In the genomic region with DNA sequence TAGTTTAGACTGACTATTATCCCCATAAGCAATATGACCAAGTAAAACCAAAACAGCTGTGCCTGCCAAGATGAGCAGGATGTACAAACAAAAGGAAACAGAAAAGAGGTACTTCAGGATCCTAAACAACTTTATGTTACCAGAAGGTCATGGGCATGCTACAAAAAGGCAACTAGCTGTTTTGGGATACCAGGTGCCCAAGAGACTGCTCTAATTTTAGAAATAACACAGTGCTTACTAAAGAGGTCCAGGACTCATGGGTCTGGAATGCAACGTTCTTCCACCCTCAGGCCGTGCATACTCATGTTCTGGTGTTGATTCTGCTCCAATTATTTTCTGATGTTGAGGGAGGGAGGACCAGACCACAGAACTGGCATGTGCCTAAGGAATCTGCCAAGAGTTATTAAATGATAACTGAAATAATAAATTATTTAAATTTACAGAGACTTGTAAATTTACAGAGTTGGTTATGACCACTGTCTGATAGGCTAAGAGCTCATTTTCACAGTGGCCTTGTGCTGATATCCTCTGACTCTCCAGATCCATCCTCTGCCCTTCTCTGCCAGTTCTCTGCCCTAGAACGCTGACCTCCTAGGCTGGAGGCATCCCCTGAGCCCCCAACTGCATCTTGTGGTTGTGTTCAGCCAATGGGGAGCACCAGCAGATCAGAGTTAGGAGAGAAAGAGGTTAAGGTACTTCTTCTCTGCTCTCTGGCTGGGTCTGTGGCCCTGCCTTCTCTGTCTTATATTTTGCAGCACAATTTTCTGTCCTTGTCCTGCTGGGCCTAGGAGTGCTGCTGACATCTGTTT, we compare ENCODE assay signal across 10 cellular contexts. TPM values are rescaled to one million over a fixed set of nuclear protein-coding genes. Genes with fewer than 3 reads are reported as not detected.
A peak's percentile ranks its signal among the peaks of the same experiment; 100 is the strongest.
DNase-seq lines count a peak whose midpoint lies in the region; ATAC-seq and TF ChIP-seq lines count a peak whose summit lies in the region.
"Had no signal": no experiment of that assay in that cellular context is flagged by ENCODE, and none has a peak within 500 bp of the region (broad histone marks: within the 10 kb centered on the region; RNA-seq: fewer than 3 reads in every experiment).

No MANE protein-coding gene starts in this region.

- peak overlapping the region; percentile 70 for H3K4me2 ChIP-seq in HCT116 (ENCODE audit: low read length)

- H3K27me3 ChIP-seq in HCT116 (ENCODE audit: insufficient read depth, low read length) (no peaks in the 10 kb centered on the region), spleen (replicated peaks in 1 of 7) (no peaks in the 10 kb centered on the region)

- H4K20me1 ChIP-seq in HCT116 (ENCODE audit: insufficient read depth) = no peaks in the 10 kb centered on the region

- no peak overlapping the region for H2AFZ ChIP-seq in HCT116 (ENCODE audit: low read depth, low read length, poor library complexity, severe bottlenecking)

- peaks cover 12 to 30% of the 10 kb centered on the region in 2 experiments for H3K4me1 ChIP-seq in HCT116 (ENCODE audit: control insufficient read depth in 1 of 2, insufficient read depth in 2 of 2, low read length in 2 of 2)
- peaks cover 0 to 26% (median 5%) of the 10 kb centered on the region in 6 donors for H3K4me1 ChIP-seq in spleen

- intact Hi-C loops in HCT116 (cut with micrococcal nuclease) = no loop called here
- intact Hi-C loops in left cardiac atrium (cut with DNase I) = loop anchor here in 1 of 2 donors (5.0 kb wide), 1 partner anchor 78 kb away; no protein-coding TSS in a partner anchor
- intact Hi-C loops in spleen (cut with DNase I; ENCODE audit: low total_unique reads) = loop anchor here (5.0 to 10.0 kb wide), 3 partner anchors 188 to 701 kb away; partner anchors contain the start of gene CCN1

- BruUV-seq in HCT116 (replicated peaks; lab: Mats Ljungman, UMichigan) = no TSS peak

- POLR2A ChIA-PET in HCT116 (lab: Charles Lee) = no interaction called here

- no peaks in the 10 kb centered on the region for H3K79me2 ChIP-seq in HCT116 (ENCODE audit: insufficient read depth, low read length)

- DNase-seq in HCT116 (ENCODE audit: low read depth, low spot score) (no peak), left cardiac atrium (no peak), spleen (no peak), GM19238 (ENCODE audit: insufficient read length, low spot score) (no peak), T-helper 9 cell (no peak), 8988T (no peak)
- DNase-seq: WERI-Rb-1 had no signal

- CTCF ChIA-PET in HCT116 (lab: Charles Lee) = interaction anchor here (0.8 kb wide), 1 partner anchor 17 kb away, joined by 3 read pairs; no protein-coding TSS in a partner anchor

- TF ChIP-seq RAD21 in HCT116 (IDR thresholded peaks at IDR 0.05; ENCODE audit: low read depth) = no peak

- no peaks in the 10 kb centered on the region for H3K36me3 ChIP-seq in HCT116 (ENCODE audit: control insufficient read depth in 1 of 2, insufficient read depth in 2 of 2, low read length in 2 of 2)
- no peaks in the 10 kb centered on the region for H3K36me3 ChIP-seq in spleen
- H3K36me3 ChIP-seq: WERI-Rb-1 had no signal

- H3K27ac ChIP-seq in HCT116 (ENCODE audit: low read depth, low read length) (no peak overlapping the region), VCaP (peak overlapping the region; percentile 79), spleen (peak overlapping the region in 7 of 8 donors; percentile 8 to 70 (median 37))
- H3K27ac ChIP-seq: WERI-Rb-1 had no signal

- H3K4me3 ChIP-seq in HCT116 (replicated peaks in 1 of 2; ENCODE audit: low read depth in 1 of 2, low read length in 2 of 2) (peak overlapping the region in 1 of 2 experiments; percentile 19; a peak in 1 of 4 replicates), spleen (no peak overlapping the region)
- H3K4me3 ChIP-seq: GM12878 had no signal

- no peaks in the 10 kb centered on the region for H3K9me2 ChIP-seq in HCT116 (ENCODE audit: insufficient read depth)

- H3K9me3 ChIP-seq in HCT116 (ENCODE audit: control insufficient read depth in 1 of 2, insufficient read depth in 1 of 2, low read depth in 1 of 2, low read length in 2 of 2) = no peaks in the 10 kb centered on the region
- no peaks in the 10 kb centered on the region for H3K9me3 ChIP-seq in spleen

- 49 to 59% (median 57%) methylated on average over 3 of the region's 3 CpGs for WGBS in spleen, 5 donors

- RAD21 ChIA-PET in HCT116 (lab: Charles Lee; ENCODE audit: low non-redundant PET in 1 of 2, low total read pairs in 2 of 2, uncharacterized antibody in 2 of 2, unreplicated experiment in 2 of 2) = no interaction called here

- TF ChIP-seq CTCF in HCT116 (IDR thresholded peaks at IDR 0.05 in 2 of 3, conservative IDR thresholded peaks at IDR 0.05 in 1 of 3; ENCODE audit: borderline replicate concordance in 1 of 3, insufficient read depth in 1 of 3, low read depth in 2 of 3, low read length in 2 of 3) = no peak
- TF ChIP-seq CTCF in VCaP (conservative IDR thresholded peaks at IDR 0.05) = no peak
- TF ChIP-seq CTCF in spleen (IDR thresholded peaks at IDR 0.05 in 8 of 11, conservative IDR thresholded peaks at IDR 0.05 in 3 of 11) = no peak

- ATAC-seq in HCT116 (peak; percentile 93), left cardiac atrium (peak; percentile 85 to 96), HG03135 (IDR thresholded peaks at IDR 0.05; ENCODE audit: unreplicated experiment) (no peak)
- ATAC-seq: GM12878 had no signal

- peak overlapping the region; percentile 41 for H3K9ac ChIP-seq in HCT116 (ENCODE audit: low read length)

- no peak for TF ChIP-seq POLR2A in HCT116 (IDR thresholded peaks at IDR 0.05; ENCODE audit: borderline replicate concordance, extremely low read depth, insufficient read depth, insufficient read length)
- no peak for TF ChIP-seq POLR2A in spleen (IDR thresholded peaks at IDR 0.05)

TF ChIP-seq in HCT116, 20 proteins besides CTCF, POLR2A, EP300 and RAD21:
- TF ChIP-seq SP1 (IDR thresholded peaks at IDR 0.05; ENCODE audit: low read depth) = 0 out of 2 replicates have a peak, but pooled peaks have one; percentile 26
- peak; percentile 66 for TF ChIP-seq JUND (IDR thresholded peaks at IDR 0.05)
- peak; percentile 68 for TF ChIP-seq FOSL1 (IDR thresholded peaks at IDR 0.05; ENCODE audit: low read depth)
- no peak for TF ChIP-seq POLR2AphosphoS5 (IDR thresholded peaks at IDR 0.05; ENCODE audit: low read depth, low read length)
- TF ChIP-seq ZNF274 (IDR thresholded peaks at IDR 0.05; ENCODE audit: low read depth, low read length) = no peak
- no peak for TF ChIP-seq REST (IDR thresholded peaks at IDR 0.05; ENCODE audit: low read depth)
- TF ChIP-seq ZBTB33 (IDR thresholded peaks at IDR 0.05; ENCODE audit: extremely low read depth, insufficient replicate concordance, low read length) = no peak
- TF ChIP-seq CBX3 (IDR thresholded peaks at IDR 0.05; ENCODE audit: low read depth) = peak; percentile 13; the same call in 1 of the 2 replicates
- peak; percentile 43; the same call in 1 of the 2 replicates for TF ChIP-seq MAX (IDR thresholded peaks at IDR 0.05)
- peak; percentile 14; the same call in 1 of the 2 replicates for TF ChIP-seq SRF (IDR thresholded peaks at IDR 0.05; ENCODE audit: low read depth)

RNA-seq across cellular contexts. Expression of gene BCL10, which starts 37.7 kb away (rescaled TPM):
- total RNA-seq in HCT116 (2021; ENCODE audit: unreplicated experiment) = 33.8 TPM
- 10.7 and 12.1 TPM in 2 replicates for polyA plus RNA-seq in HCT116 (2012)
- 10 to 100 TPM in 1 of 2 donors, 1 to 10 TPM in 1; 9.0 to 12.7 TPM for total RNA-seq in left cardiac atrium
- total RNA-seq in spleen = 10 to 100 TPM; 27.4 to 45.1 (median 38.1) TPM
- 10 to 100 TPM; 10.5 to 14.4 (median 11.0) TPM for polyA plus RNA-seq in spleen

RNA-seq across cellular contexts. Expression of gene C1orf52, which starts 54.6 kb away (rescaled TPM):
- 23.3 TPM for total RNA-seq in HCT116 (2021; ENCODE audit: unreplicated experiment)
- 19.9 and 20.1 TPM in 2 replicates for polyA plus RNA-seq in HCT116 (2012)
- 10 to 100 TPM; 15.6 to 17.6 TPM for total RNA-seq in left cardiac atrium
- 10 to 100 TPM; 16.2 to 28.4 (median 21.1) TPM for total RNA-seq in spleen
- polyA plus RNA-seq in spleen = 10 to 100 TPM; 19.6 to 29.7 (median 24.8) TPM
